In the genomic region with DNA sequence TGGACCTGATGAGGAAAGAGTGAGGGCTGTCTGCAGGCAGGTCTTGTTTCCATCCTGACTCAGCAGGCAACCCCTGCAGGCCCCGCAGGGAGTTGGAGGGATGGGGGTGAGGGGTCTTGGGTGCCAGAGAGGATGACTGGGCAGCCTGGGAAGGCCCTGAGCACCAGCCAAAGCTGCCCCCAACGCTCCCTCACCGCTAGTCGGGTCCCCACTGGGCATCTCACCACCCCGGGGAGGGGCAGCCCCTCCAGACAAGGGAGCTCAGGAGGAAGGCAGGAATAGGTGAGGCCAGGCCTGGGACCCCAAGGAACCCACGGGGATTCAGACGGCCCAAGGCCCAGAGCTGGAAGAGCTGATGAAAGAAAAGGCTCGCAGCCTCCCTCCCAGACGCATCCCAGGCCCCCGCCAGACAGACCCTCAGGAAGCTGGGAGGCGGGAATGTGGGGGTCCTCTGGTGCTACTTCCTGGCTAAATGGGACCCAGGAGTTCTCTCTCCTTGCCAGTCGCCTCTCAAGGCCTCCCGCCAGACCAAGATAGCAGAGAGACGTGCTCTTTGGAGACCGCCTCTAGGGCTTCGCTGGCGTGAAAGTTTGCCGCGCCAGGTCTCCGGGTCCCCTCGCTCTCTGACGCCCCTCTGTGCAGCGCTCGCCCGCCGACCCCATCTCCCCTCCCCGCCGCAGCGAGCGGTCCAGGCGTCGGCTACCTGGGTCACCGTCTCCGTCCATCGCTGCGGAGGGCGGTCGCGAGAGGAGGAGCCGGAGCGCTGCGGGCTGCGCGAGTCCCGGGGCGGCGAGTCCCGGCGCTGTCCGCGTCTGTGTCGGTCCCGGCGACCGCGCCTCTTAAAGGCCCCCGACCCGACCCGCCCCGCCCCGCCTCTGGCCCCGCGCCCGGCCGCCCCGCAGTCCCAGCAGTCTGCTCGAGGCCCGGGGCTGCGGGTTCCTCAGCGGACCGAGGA, we compare ENCODE assay signal across 8 cellular contexts. TPM values are rescaled to one million over a fixed set of nuclear protein-coding genes. Genes with fewer than 3 reads are reported as not detected.
DNase-seq lines count a peak whose midpoint lies in the region; ATAC-seq, FAIRE-seq and TF ChIP-seq lines count a peak whose summit lies in the region.

A gene with protein sequence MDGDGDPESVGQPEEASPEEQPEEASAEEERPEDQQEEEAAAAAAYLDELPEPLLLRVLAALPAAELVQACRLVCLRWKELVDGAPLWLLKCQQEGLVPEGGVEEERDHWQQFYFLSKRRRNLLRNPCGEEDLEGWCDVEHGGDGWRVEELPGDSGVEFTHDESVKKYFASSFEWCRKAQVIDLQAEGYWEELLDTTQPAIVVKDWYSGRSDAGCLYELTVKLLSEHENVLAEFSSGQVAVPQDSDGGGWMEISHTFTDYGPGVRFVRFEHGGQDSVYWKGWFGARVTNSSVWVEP (minus strand): TSS at position 814 of the 955 bp plus-strand sequence. CDS start 89 bp downstream, at position 725.

- H3K27ac ChIP-seq in skin epidermis, result peak within 1 kb of the TSS in 19 of 21 experiments; percentile 4 to 87 (median 69)

- in situ Hi-C loops in astrocyte of the spinal cord (cut with HindIII; ENCODE audit: low sequenced_read_pairs), result no loop called here

- TF ChIP-seq POLR2A in GM12892 (IDR thresholded peaks at IDR 0.05; ENCODE audit: low read depth, low read length), result no peak

- H3K4me3 ChIP-seq in astrocyte of the spinal cord (ENCODE audit: low read depth, low read length) (peak within 1 kb of the TSS; percentile 59), skin epidermis (peak within 1 kb of the TSS; percentile 56 to 83 (median 67))

- peak; percentile 21 for FAIRE-seq in GM12892 (lab: Jason Lieb, UNC)

- DNase-seq in GM12892 (ENCODE audit: insufficient read length), result peak; percentile 65
- DNase-seq in astrocyte of the spinal cord (ENCODE audit: low read depth, low spot score), result no peak
- peak; percentile 78 for DNase-seq in iPS-NIHi11 (ENCODE audit: low spot score)
- no peak for DNase-seq in DMS114 treated with DMSO at 0.1 percent for 48 hours (lab: John Stamatoyannopoulos, UW; ENCODE audit: unreplicated experiment)
- no peak for DNase-seq in OCI-M2 (lab: John Stamatoyannopoulos, UW; ENCODE audit: unreplicated experiment)
- no peak for DNase-seq in stimulated activated CD4-positive, alpha-beta T cell treated with anti-CD3 and anti-CD28 coated beads, Interleukin-2, amount 100 ng/mL, for 48 hours

- peak; percentile 29 for ATAC-seq in HG03439 (IDR thresholded peaks at IDR 0.05; ENCODE audit: unreplicated experiment)

- TF ChIP-seq CTCF in astrocyte of the spinal cord (IDR thresholded peaks at IDR 0.05; ENCODE audit: low read depth, low read length), result no peak

RNA-seq across cellular contexts. Expression of the gene that starts here (rescaled TPM):
- polyA plus RNA-seq in GM12892 (2012; ENCODE audit: missing spikeins), result 0.76 TPM

Comparison
In these comparisons a context has a peak if more than half of its experiments do, and no peak if none do; other contexts are left out.
1. DNase-seq: peak in GM12892 (single experiment) and iPS-NIHi11 (single experiment); none in astrocyte of the spinal cord (single experiment), DMS114 treated with DMSO at 0.1 percent for 48 hours (single experiment), OCI-M2 (single experiment) and stimulated activated CD4-positive, alpha-beta T cell treated with anti-CD3 and anti-CD28 coated beads, Interleukin-2, amount 100 ng/mL, for 48 hours (0 of 2).